8 cellular contexts compared by ENCODE assay signal in the genomic region with DNA sequence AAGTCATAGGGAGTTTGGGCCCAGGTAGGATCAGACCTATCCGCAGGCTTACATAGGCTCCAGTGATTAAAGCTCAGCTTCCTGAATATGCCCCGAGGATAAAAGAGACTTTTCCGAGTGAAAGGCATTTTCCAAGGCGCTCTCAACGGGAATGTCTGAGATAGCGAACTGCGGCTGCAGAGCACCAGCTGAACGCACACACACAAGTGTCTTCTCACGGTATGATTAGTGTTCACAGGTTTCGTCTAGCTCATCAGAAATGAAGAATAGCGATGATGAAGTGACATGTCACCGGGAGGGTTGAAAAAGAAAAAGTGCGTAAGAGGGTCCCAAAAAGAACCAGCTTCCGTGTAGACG. TPM values are rescaled to one million over a fixed set of nuclear protein-coding genes. Genes with fewer than 3 reads are reported as not detected.
DNase-seq lines count a peak whose midpoint lies in the region; ATAC-seq and TF ChIP-seq lines count a peak whose summit lies in the region.

No MANE protein-coding gene starts in this region.

- peak; percentile 24 for ATAC-seq in GM18867 (IDR thresholded peaks at IDR 0.05; ENCODE audit: unreplicated experiment)
- ATAC-seq in HG02623 (IDR thresholded peaks at IDR 0.05; ENCODE audit: unreplicated experiment), result peak; percentile 14

- H3K4me1 ChIP-seq in parathyroid adenoma, result peaks cover 10% of the 10 kb centered on the region

- intact Hi-C loops in posterior cingulate gyrus (cut with DNase I), result loop anchor here (5.0 kb wide), 2 partner anchors 214 to 324 kb away; no protein-coding TSS in a partner anchor

- no peaks in the 10 kb centered on the region for H3K79me2 ChIP-seq in parathyroid adenoma

- DNase-seq in SHP77 treated with DMSO at 0.1 percent for 48 hours (lab: John Stamatoyannopoulos, UW) (peak; percentile 78), fibroblast of mammary gland (ENCODE audit: low read depth) (no peak), RPMI8226 (no peak), mucosa of gallbladder (ENCODE audit: low spot score) (no peak), posterior cingulate gyrus (no peak)

- H3K4me3 ChIP-seq in fibroblast of mammary gland (ENCODE audit: control insufficient read depth, low read depth, low read length) (peak overlapping the region; percentile 85), parathyroid adenoma (ENCODE audit: low read depth, low read length) (peak overlapping the region; percentile 82)

- H3K9ac ChIP-seq in parathyroid adenoma, result no peak overlapping the region

- peak overlapping the region; percentile 71 for H3K27ac ChIP-seq in parathyroid adenoma

- H2AFZ ChIP-seq in parathyroid adenoma, result peak overlapping the region; percentile 91

- H3K4me2 ChIP-seq in parathyroid adenoma (ENCODE audit: low read length), result peak overlapping the region; percentile 91

- no peaks in the 10 kb centered on the region for H3K9me3 ChIP-seq in parathyroid adenoma (ENCODE audit: control insufficient read depth, low read length)

- H3K27me3 ChIP-seq in parathyroid adenoma (ENCODE audit: control insufficient read depth, insufficient read depth, low read length), result no peaks in the 10 kb centered on the region

- TF ChIP-seq CTCF in fibroblast of mammary gland (conservative IDR thresholded peaks at IDR 0.05; ENCODE audit: control insufficient read depth, insufficient read depth, low read depth, low read length) (no peak), parathyroid adenoma (IDR thresholded peaks at IDR 0.05) (no peak)

- H3K36me3 ChIP-seq in parathyroid adenoma (ENCODE audit: control insufficient read depth, insufficient read depth, low read length), result no peaks in the 10 kb centered on the region

RNA-seq across cellular contexts. Expression of a gene that starts 0.6 kb away (rescaled TPM):
- 38.6 TPM for total RNA-seq in mucosa of gallbladder
